1 cellular context compared by ENCODE assay signal in the genomic region with DNA sequence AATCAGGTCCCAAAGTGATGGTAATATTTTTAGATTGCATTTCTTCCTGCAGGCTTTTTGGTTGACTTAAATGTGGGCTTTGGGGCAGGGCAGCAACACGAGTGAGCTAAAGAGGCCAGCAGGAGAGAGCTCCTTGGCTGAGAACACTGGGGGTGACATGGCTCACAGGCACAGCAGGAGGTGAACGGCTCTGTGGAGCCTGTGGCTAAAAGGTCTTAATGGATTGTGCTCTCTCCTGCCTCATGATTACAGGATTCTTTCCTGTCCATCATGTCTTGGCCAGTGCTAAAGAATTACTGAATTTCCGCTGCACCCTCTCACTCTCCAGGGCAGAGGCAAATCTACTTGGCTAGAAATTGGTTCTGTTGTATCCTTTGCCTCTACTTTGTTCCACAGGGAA.
TF ChIP-seq lines count a peak whose summit lies in the region.

No MANE protein-coding gene starts in this region.

TF ChIP-seq in H1, 55 proteins besides CTCF, POLR2A, EP300 and RAD21:
- TF ChIP-seq TEAD4 (IDR thresholded peaks at IDR 0.05; ENCODE audit: low read depth, low read length) (no peak), TAF1 (IDR thresholded peaks at IDR 0.05; ENCODE audit: low read depth, low read length) (no peak)
